Comparison of ENCODE assay signal across 1 cellular context in the genomic region with DNA sequence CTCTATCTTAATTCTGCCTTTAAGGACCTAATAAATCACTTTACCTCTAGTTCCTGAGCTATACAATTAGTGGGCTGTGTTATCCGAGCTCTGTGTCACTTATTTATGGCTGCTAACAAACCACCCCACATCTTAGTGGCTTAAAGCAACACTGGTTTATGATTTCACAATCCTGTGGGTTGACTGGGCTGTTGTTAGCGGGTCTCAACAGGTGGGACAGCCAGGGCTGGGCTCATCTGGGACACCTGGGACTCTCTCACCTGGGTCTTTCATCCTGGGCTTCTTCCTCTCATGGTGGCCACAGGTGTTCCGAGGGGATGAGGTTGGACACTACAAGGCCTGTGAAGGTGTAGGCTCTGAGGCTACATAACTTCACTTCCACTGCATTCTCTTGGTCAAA.
TF ChIP-seq lines count a peak whose summit lies in the region.

No MANE protein-coding gene starts in this region.

TF ChIP-seq in HepG2, 621 proteins besides CTCF, POLR2A, EP300 and RAD21 (continued from another document):
- TF ChIP-seq, protein P1, sequence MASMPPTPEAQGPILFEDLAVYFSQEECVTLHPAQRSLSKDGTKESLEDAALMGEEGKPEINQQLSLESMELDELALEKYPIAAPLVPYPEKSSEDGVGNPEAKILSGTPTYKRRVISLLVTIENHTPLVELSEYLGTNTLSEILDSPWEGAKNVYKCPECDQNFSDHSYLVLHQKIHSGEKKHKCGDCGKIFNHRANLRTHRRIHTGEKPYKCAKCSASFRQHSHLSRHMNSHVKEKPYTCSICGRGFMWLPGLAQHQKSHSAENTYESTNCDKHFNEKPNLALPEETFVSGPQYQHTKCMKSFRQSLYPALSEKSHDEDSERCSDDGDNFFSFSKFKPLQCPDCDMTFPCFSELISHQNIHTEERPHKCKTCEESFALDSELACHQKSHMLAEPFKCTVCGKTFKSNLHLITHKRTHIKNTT (CRISPR knock-in tag; IDR thresholded peaks at IDR 0.05): no peak
